19 cellular contexts compared by ENCODE assay signal in genomic region chr11:114156131-114156581, GRCh38.
A peak's percentile ranks its signal among the peaks of the same experiment; 100 is the strongest.
DNase-seq lines count a peak whose midpoint lies in the region; ATAC-seq and TF ChIP-seq lines count a peak whose summit lies in the region.
"Had no signal": no experiment of that assay in that cellular context is flagged by ENCODE, and none has a peak within 500 bp of the region (broad histone marks: within the 10 kb centered on the region; RNA-seq: fewer than 3 reads in every experiment).

No MANE protein-coding gene starts in this region.

- intact Hi-C loops in lower lobe of right lung (cut with DNase I), result no loop called here
- intact Hi-C loops in sciatic nerve (cut with DNase I), result no loop called here

- H3K36me3 ChIP-seq in lower lobe of right lung, result peaks cover 34% of the 10 kb centered on the region
- H3K36me3 ChIP-seq in suprapubic skin, result peaks cover 29% of the 10 kb centered on the region
- H3K36me3 ChIP-seq: WERI-Rb-1 had no signal

- TF ChIP-seq CTCF in C4-2B (conservative IDR thresholded peaks at IDR 0.05) (no peak), lower lobe of right lung (IDR thresholded peaks at IDR 0.05) (no peak), suprapubic skin (IDR thresholded peaks at IDR 0.05) (no peak)

- ATAC-seq in lower lobe of right lung (no peak), HG02678 (IDR thresholded peaks at IDR 0.05; ENCODE audit: unreplicated experiment) (no peak), GM19035 (IDR thresholded peaks at IDR 0.05; ENCODE audit: unreplicated experiment) (no peak), sciatic nerve (no peak), HG03280 (IDR thresholded peaks at IDR 0.05; ENCODE audit: unreplicated experiment) (no peak)

- no peak for TF ChIP-seq POLR2A in suprapubic skin (IDR thresholded peaks at IDR 0.05)

- H3K27ac ChIP-seq in C4-2B (peak overlapping the region; percentile 100), angular gyrus (ENCODE audit: low read depth, low read length) (peak overlapping the region; percentile 81), lower lobe of right lung (peak overlapping the region; percentile 97), suprapubic skin (peak overlapping the region; percentile 100)
- H3K27ac ChIP-seq: epithelial cell of prostate, WERI-Rb-1 had no signal

- no peak for TF ChIP-seq EP300 in suprapubic skin (IDR thresholded peaks at IDR 0.05)

- H3K4me3 ChIP-seq in lower lobe of right lung, result no peak overlapping the region
- no peak overlapping the region for H3K4me3 ChIP-seq in suprapubic skin

- DNase-seq in lower lobe of right lung, result no peak
- DNase-seq in suprapubic skin (ENCODE audit: low spot score in 2 of 2), result no peak
- no peak for DNase-seq in sciatic nerve (ENCODE audit: low spot score)
- DNase-seq: activated CD4-positive, alpha-beta T cell treated with anti-CD3 and anti-CD28 coated beads, Interleukin-2, amount 50 U/mL, for 48 hours; activated naive CD4-positive, alpha-beta T cell treated with Interleukin-2 at 50 U/mL for 16 hours; activated T-cell treated with anti-CD3 and anti-CD28 coated beads for 4 hours; Calu3; naive B cell; NCI-H187; NCI-H510A; posterior cingulate gyrus; SHP77 treated with DMSO at 0.1 percent for 48 hours; WERI-Rb-1 had no signal

- peaks cover 98% of the 10 kb centered on the region for H3K4me1 ChIP-seq in lower lobe of right lung
- H3K4me1 ChIP-seq in suprapubic skin, result peaks cover 97% of the 10 kb centered on the region

- 84% methylated on average over 13 of the region's 13 CpGs for WGBS in suprapubic skin

- H3K9me3 ChIP-seq in lower lobe of right lung (no peaks in the 10 kb centered on the region), suprapubic skin (no peaks in the 10 kb centered on the region)

- H3K27me3 ChIP-seq in lower lobe of right lung (ENCODE audit: low read depth) (no peaks in the 10 kb centered on the region), suprapubic skin (no peaks in the 10 kb centered on the region)
